In the genomic region with DNA sequence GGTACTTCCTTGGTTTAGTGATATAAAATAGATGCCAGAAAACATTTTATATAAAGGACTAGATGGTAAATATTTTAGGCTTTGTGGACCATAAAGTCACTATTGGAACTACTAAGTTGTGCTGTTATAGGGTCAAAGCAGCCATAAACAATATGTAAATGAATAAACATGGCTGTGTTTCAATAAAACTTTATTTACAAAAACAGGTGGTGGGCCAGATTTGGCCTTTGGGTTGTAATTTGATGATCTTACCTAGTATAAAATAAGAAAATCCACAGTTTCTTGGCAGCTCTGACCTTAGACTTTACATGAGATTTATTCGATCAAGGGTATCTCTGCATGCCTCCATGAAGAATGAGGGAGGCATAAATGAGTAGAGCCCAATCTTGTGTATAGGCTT, we compare ENCODE assay signal across 7 cellular contexts.
"Had no signal": no experiment of that assay in that cellular context is flagged by ENCODE, and none has a peak within 500 bp of the region (broad histone marks: within the 10 kb centered on the region; RNA-seq: fewer than 3 reads in every experiment).

No MANE protein-coding gene starts in this region.

- FAIRE-seq: HepG2, HTR-8/SVneo had no signal

- ATAC-seq: HepG2 had no signal

- H3K4me2 ChIP-seq: KMS-11 had no signal

- DNase-seq: IMR-90, KBM-7, KG1 had no signal

- H3K9ac ChIP-seq: KMS-11 had no signal

- H3K27ac ChIP-seq: HL-60, KMS-11 had no signal
